31 cellular contexts compared by ENCODE assay signal in the genomic region with DNA sequence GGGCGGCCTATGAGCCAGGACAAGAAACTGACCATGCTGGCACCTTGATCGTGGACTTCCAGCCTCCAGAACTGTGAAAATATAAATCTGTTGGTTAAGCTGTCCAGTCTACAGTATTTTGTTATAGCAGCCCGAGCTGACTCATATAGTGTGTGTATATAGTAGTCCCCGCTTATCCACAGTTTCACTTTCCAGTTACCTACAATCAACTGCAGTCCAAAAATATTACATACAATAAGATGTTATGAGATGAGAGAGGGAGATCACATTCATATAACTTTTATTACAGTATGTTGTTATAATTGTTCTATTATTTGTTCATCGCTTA. TPM values are rescaled to one million over a fixed set of nuclear protein-coding genes. Genes with fewer than 3 reads are reported as not detected.
"Had no signal": no experiment of that assay in that cellular context is flagged by ENCODE, and none has a peak within 500 bp of the region (broad histone marks: within the 10 kb centered on the region; RNA-seq: fewer than 3 reads in every experiment).

No MANE protein-coding gene starts in this region.

- H3K4me3 ChIP-seq: colonic mucosa, esophagus squamous epithelium, gastrocnemius medialis, heart right ventricle, left lung, lower lobe of right lung had no signal

- H3K36me3 ChIP-seq: colonic mucosa, esophagus squamous epithelium, gastrocnemius medialis, heart right ventricle, left lung, lower lobe of right lung had no signal

- FAIRE-seq: endometrium, islet of Langerhans, keratinocyte had no signal

- H3K9me3 ChIP-seq: colonic mucosa, esophagus squamous epithelium, gastrocnemius medialis, left lung, lower lobe of right lung had no signal

- H3K27ac Mint-ChIP-seq: dendritic cell treated with granulocyte-macrophage colony-stimulating factor and Interleukin-4, amounts not matched to agents 40 ng/mL and 50 ng/mL, for 4 days; effector memory CD8-positive, alpha-beta T cell; endodermal cell had no signal

- H3K4me1 Mint-ChIP-seq: endodermal cell had no signal

- DNase-seq: colonic mucosa; cortex of kidney; effector CD8-positive, alpha-beta T cell; effector memory CD8-positive, alpha-beta T cell; endodermal cell; erythroblast; esophagus squamous epithelium; foreskin fibroblast; foreskin melanocyte; gastrocnemius medialis; glutamatergic neuron; heart right ventricle; hippocampal formation; left cardiac atrium; left lung; left ventricle myocardium superior; lower lobe of right lung; mesenchymal stem cell; midbrain had no signal

- H3K27ac ChIP-seq: colonic mucosa, epithelial cell of prostate, esophagus squamous epithelium, gastrocnemius medialis, heart right ventricle, left lung, lower lobe of right lung had no signal

- H3K9me3 Mint-ChIP-seq: dendritic cell treated with granulocyte-macrophage colony-stimulating factor and Interleukin-4, amounts not matched to agents 40 ng/mL and 50 ng/mL, for 4 days; effector memory CD8-positive, alpha-beta T cell; endodermal cell had no signal

- H3K4me3 Mint-ChIP-seq: dendritic cell treated with granulocyte-macrophage colony-stimulating factor and Interleukin-4, amounts not matched to agents 40 ng/mL and 50 ng/mL, for 4 days; effector memory CD8-positive, alpha-beta T cell; endodermal cell had no signal

- ATAC-seq: effector memory CD8-positive, alpha-beta T cell; esophagus mucosa; gastrocnemius medialis; heart right ventricle; left cardiac atrium; left lung; left ventricle myocardium superior; lower lobe of right lung had no signal

RNA-seq across cellular contexts. Expression of gene MT3, which starts 4.9 kb away (rescaled TPM):
- total RNA-seq: dermis microvascular lymphatic vessel endothelial cell, endodermal cell, esophagus mucosa, esophagus squamous epithelium, gastrocnemius medialis, glomerular endothelial cell, kidney epithelial cell, left lung, lower lobe of right lung, lung microvascular endothelial cell had no signal
- polyA plus RNA-seq: keratinocyte had no signal

RNA-seq across cellular contexts. Expression of gene MT4, which starts 29.4 kb away (rescaled TPM):
- total RNA-seq: colonic mucosa, dermis microvascular lymphatic vessel endothelial cell, endodermal cell, esophagus squamous epithelium, gastrocnemius medialis, glomerular endothelial cell, heart right ventricle, kidney epithelial cell, left cardiac atrium, left lung, left ventricle myocardium superior, lower lobe of right lung, lung microvascular endothelial cell, mononuclear cell, mucosa of gallbladder had no signal
- polyA plus RNA-seq: heart right ventricle had no signal

RNA-seq across cellular contexts. Expression of gene MT1M, which starts 38.2 kb away (rescaled TPM):
- total RNA-seq: endodermal cell, glomerular endothelial cell, mononuclear cell had no signal
